Comparison of ENCODE assay signal across 10 cellular contexts in genomic region chr3:54822206-54822605, GRCh38.
A peak's percentile ranks its signal among the peaks of the same experiment; 100 is the strongest.
DNase-seq lines count a peak whose midpoint lies in the region; ATAC-seq and TF ChIP-seq lines count a peak whose summit lies in the region.
"Had no signal": no experiment of that assay in that cellular context is flagged by ENCODE, and none has a peak within 500 bp of the region (broad histone marks: within the 10 kb centered on the region; RNA-seq: fewer than 3 reads in every experiment).

No MANE protein-coding gene starts in this region.

- no peak for TF ChIP-seq POLR2A in prostate gland (IDR thresholded peaks at IDR 0.05)

- ATAC-seq in stimulated activated naive CD8-positive, alpha-beta T cell treated with anti-CD3 and anti-CD28 coated beads, Interleukin-15, Interleukin-2, amounts not matched to agents 100 U/mL and 50 U/mL, for 24 hours: no peak
- no peak for ATAC-seq in GM21515 (IDR thresholded peaks at IDR 0.05; ENCODE audit: unreplicated experiment)

- no peak overlapping the region for H3K4me3 ChIP-seq in prostate gland

- no peak overlapping the region for H3K27ac ChIP-seq in prostate gland

- H3K4me1 ChIP-seq in prostate gland (replicated peaks): no peaks in the 10 kb centered on the region

- H3K9me3 ChIP-seq in prostate gland: no peaks in the 10 kb centered on the region

- intact Hi-C loops in prostate gland (cut with DNase I): no loop called here

- no peaks in the 10 kb centered on the region for H3K36me3 ChIP-seq in prostate gland

- DNase-seq in EL (peak; percentile 14), NCI-H69 (lab: John Stamatoyannopoulos, UW) (peak; percentile 45), fibroblast of peridontal ligament (ENCODE audit: extremely low read depth) (peak; percentile 89), prostate gland (ENCODE audit: low spot score) (peak; percentile 36), GM20000 (ENCODE audit: low spot score) (no peak)
- no peak for DNase-seq in stimulated activated naive CD8-positive, alpha-beta T cell treated with anti-CD3 and anti-CD28 coated beads, Interleukin-15, Interleukin-2, amounts not matched to agents 100 U/mL and 50 U/mL, for 24 hours
- no peak for DNase-seq in activated naive CD4-positive, alpha-beta T cell (lab: John Stamatoyannopoulos, UW)
- DNase-seq: DND-41, NCI-H510A treated with DMSO at 0.1 percent for 48 hours had no signal

- TF ChIP-seq CTCF in prostate gland (IDR thresholded peaks at IDR 0.05) (no peak), GM20000 (IDR thresholded peaks at IDR 0.05; ENCODE audit: extremely low read depth, missing control alignments) (no peak)

- 0% methylated on average over 1 of the region's 1 CpG for WGBS in prostate gland

- no peaks in the 10 kb centered on the region for H3K27me3 ChIP-seq in prostate gland (replicated peaks; ENCODE audit: insufficient read depth)

Comparison
In these comparisons a context has a peak if more than half of its experiments do, and no peak if none do; other contexts are left out.
1. DNase-seq: peak in EL (single experiment), NCI-H69 (single experiment), fibroblast of peridontal ligament (single experiment) and prostate gland (single experiment); none in stimulated activated naive CD8-positive, alpha-beta T cell treated with anti-CD3 and anti-CD28 coated beads, Interleukin-15, Interleukin-2, amounts not matched to agents 100 U/mL and 50 U/mL, for 24 hours (single experiment), GM20000 (single experiment) and activated naive CD4-positive, alpha-beta T cell (0 of 4).